In genomic region chr11:68177877-68178276, GRCh38 we compare ENCODE assay signal across 32 cellular contexts.
"Had no signal": no experiment of that assay in that cellular context is flagged by ENCODE, and none has a peak within 500 bp of the region (broad histone marks: within the 10 kb centered on the region; RNA-seq: fewer than 3 reads in every experiment).

No MANE protein-coding gene starts in this region.

- H3K9me3 Mint-ChIP-seq: activated CD4-positive, alpha-beta memory T cell treated with anti-CD3 and anti-CD28 coated beads for 36 hours; activated CD4-positive, alpha-beta T cell treated with anti-CD3 and anti-CD28 coated beads, Interleukin-2, amount 10 ng/mL, durations not matched to agents 24 days and 14 days; activated naive CD4-positive, alpha-beta T cell treated with anti-CD3 and anti-CD28 coated beads for 36 hours; activated naive CD4-positive, alpha-beta T cell treated with anti-CD3 and anti-CD28 coated beads, Interleukin-2, amount 50 U/mL, for 24 hours; activated naive CD8-positive, alpha-beta T cell treated with anti-CD3 and anti-CD28 coated beads for 36 hours; activated naive CD8-positive, alpha-beta T cell treated with anti-CD3 and anti-CD28 coated beads, Interleukin-2, amount 50 U/mL, for 24 hours; activated T-helper 1 cell treated with anti-CD3 and anti-CD28 coated beads, Interleukin-12 subunit alpha, Interleukin-12 subunit beta, Interleukin-2, Interleukin-4 antibody, amounts not matched to agents 30 ng/mL and 10 ng/mL and 1 ng/mL, durations not matched to agents 14 hours and 24 hours and 36 hours; activated T-helper 2 cell treated with anti-CD3 and anti-CD28 coated beads, Interferon-gamma antibody, Interleukin-2, Interleukin-4, amounts not matched to agents 10 μg/mL and 5 μg/mL and 100 μg/mL, durations not matched to agents 14 hours and 24 hours and 36 hours; brain had no signal

- H3K27ac ChIP-seq: adrenal gland, ascending aorta, breast epithelium, gastrocnemius medialis, heart left ventricle had no signal

- H3K4me1 Mint-ChIP-seq: activated CD4-positive, alpha-beta T cell treated with anti-CD3 and anti-CD28 coated beads, Interleukin-2, amount 10 ng/mL, durations not matched to agents 24 days and 14 days; activated CD8-positive, alpha-beta memory T cell treated with anti-CD3 and anti-CD28 coated beads, Interleukin-2, amount 10 ng/mL, durations not matched to agents 7 days and 5 days; activated naive CD4-positive, alpha-beta T cell treated with anti-CD3 and anti-CD28 coated beads, Interleukin-2, amount 50 U/mL, for 24 hours; activated naive CD8-positive, alpha-beta T cell treated with anti-CD3 and anti-CD28 coated beads for 36 hours; brain had no signal

- H3K27me3 Mint-ChIP-seq: activated CD4-positive, alpha-beta memory T cell treated with anti-CD3 and anti-CD28 coated beads for 36 hours; activated CD4-positive, alpha-beta T cell treated with anti-CD3 and anti-CD28 coated beads for 36 hours; activated CD4-positive, alpha-beta T cell treated with anti-CD3 and anti-CD28 coated beads, Interleukin-2, amount 10 ng/mL, durations not matched to agents 24 days and 14 days; activated CD8-positive, alpha-beta memory T cell treated with anti-CD3 and anti-CD28 coated beads, Interleukin-2, amount 10 ng/mL, durations not matched to agents 7 days and 5 days; activated naive CD4-positive, alpha-beta T cell treated with anti-CD3 and anti-CD28 coated beads, Interleukin-2, amount 50 U/mL, for 24 hours; activated naive CD8-positive, alpha-beta T cell treated with anti-CD3 and anti-CD28 coated beads for 36 hours; activated naive CD8-positive, alpha-beta T cell treated with anti-CD3 and anti-CD28 coated beads, Interleukin-2, amount 50 U/mL, for 24 hours; brain had no signal

- FAIRE-seq: colon, endometrium had no signal

- H3K9me3 ChIP-seq: adrenal gland, ascending aorta, breast epithelium, gastrocnemius medialis, heart left ventricle had no signal

- H3K36me3 Mint-ChIP-seq: activated naive CD8-positive, alpha-beta T cell treated with anti-CD3 and anti-CD28 coated beads for 36 hours had no signal

- H3K4me3 Mint-ChIP-seq: activated CD4-positive, alpha-beta memory T cell treated with anti-CD3 and anti-CD28 coated beads for 36 hours; activated CD4-positive, alpha-beta T cell treated with anti-CD3 and anti-CD28 coated beads for 36 hours; activated CD4-positive, alpha-beta T cell treated with anti-CD3 and anti-CD28 coated beads, Interleukin-2, amount 10 ng/mL, durations not matched to agents 24 days and 14 days; activated CD8-positive, alpha-beta memory T cell treated with anti-CD3 and anti-CD28 coated beads, Interleukin-2, amount 10 ng/mL, durations not matched to agents 7 days and 5 days; activated CD8-positive, alpha-beta T cell treated with anti-CD3 and anti-CD28 coated beads, Interleukin-2, amount 10 ng/mL, durations not matched to agents 7 days and 5 days; activated naive CD4-positive, alpha-beta T cell treated with anti-CD3 and anti-CD28 coated beads for 36 hours; activated naive CD4-positive, alpha-beta T cell treated with anti-CD3 and anti-CD28 coated beads, Interleukin-2, amount 50 U/mL, for 24 hours; activated naive CD8-positive, alpha-beta T cell treated with anti-CD3 and anti-CD28 coated beads for 36 hours; activated naive CD8-positive, alpha-beta T cell treated with anti-CD3 and anti-CD28 coated beads, Interleukin-2, amount 50 U/mL, for 24 hours; activated T-helper 1 cell treated with anti-CD3 and anti-CD28 coated beads, Interleukin-12 subunit alpha, Interleukin-12 subunit beta, Interleukin-2, Interleukin-4 antibody, amounts not matched to agents 30 ng/mL and 10 ng/mL and 1 ng/mL, durations not matched to agents 14 hours and 24 hours and 36 hours; brain had no signal

- H3K36me3 ChIP-seq: breast epithelium had no signal

- H3K4me1 ChIP-seq: adrenal gland, ascending aorta, breast epithelium, gastrocnemius medialis, heart left ventricle had no signal

- H3K27ac Mint-ChIP-seq: activated CD4-positive, alpha-beta memory T cell treated with anti-CD3 and anti-CD28 coated beads for 36 hours; activated CD4-positive, alpha-beta T cell treated with anti-CD3 and anti-CD28 coated beads for 36 hours; activated CD4-positive, alpha-beta T cell treated with anti-CD3 and anti-CD28 coated beads, Interleukin-2, amount 10 ng/mL, durations not matched to agents 24 days and 14 days; activated CD8-positive, alpha-beta memory T cell treated with anti-CD3 and anti-CD28 coated beads, Interleukin-2, amount 10 ng/mL, durations not matched to agents 7 days and 5 days; activated CD8-positive, alpha-beta T cell treated with anti-CD3 and anti-CD28 coated beads, Interleukin-2, amount 10 ng/mL, durations not matched to agents 7 days and 5 days; activated naive CD4-positive, alpha-beta T cell treated with anti-CD3 and anti-CD28 coated beads for 36 hours; activated naive CD4-positive, alpha-beta T cell treated with anti-CD3 and anti-CD28 coated beads, Interleukin-2, amount 50 U/mL, for 24 hours; activated naive CD8-positive, alpha-beta T cell treated with anti-CD3 and anti-CD28 coated beads for 36 hours; activated naive CD8-positive, alpha-beta T cell treated with anti-CD3 and anti-CD28 coated beads, Interleukin-2, amount 50 U/mL, for 24 hours; activated T-helper 1 cell treated with anti-CD3 and anti-CD28 coated beads, Interleukin-12 subunit alpha, Interleukin-12 subunit beta, Interleukin-2, Interleukin-4 antibody, amounts not matched to agents 30 ng/mL and 10 ng/mL and 1 ng/mL, durations not matched to agents 14 hours and 24 hours and 36 hours; activated T-helper 2 cell treated with anti-CD3 and anti-CD28 coated beads, Interferon-gamma antibody, Interleukin-2, Interleukin-4, amounts not matched to agents 10 μg/mL and 5 μg/mL and 100 μg/mL, durations not matched to agents 14 hours and 24 hours and 36 hours; brain had no signal

- H3K4me3 ChIP-seq: adrenal gland, ascending aorta, breast epithelium, gastrocnemius medialis, heart left ventricle had no signal

- DNase-seq: activated CD4-positive, alpha-beta memory T cell treated with anti-CD3 and anti-CD28 coated beads for 36 hours; activated CD4-positive, alpha-beta T cell treated with anti-CD3 and anti-CD28 coated beads for 36 hours; activated CD4-positive, alpha-beta T cell treated with anti-CD3 and anti-CD28 coated beads, Interleukin-2, amount 10 ng/mL, durations not matched to agents 24 days and 14 days; activated CD4-positive, CD25-positive, alpha-beta regulatory T cell; activated CD4-positive, CD25-positive, alpha-beta regulatory T cell treated with anti-CD3 and anti-CD28 coated beads, Interleukin-2, amount 50 U/mL, for 72 hours; activated CD8-positive, alpha-beta memory T cell treated with anti-CD3 and anti-CD28 coated beads, Interleukin-2, amount 10 ng/mL, durations not matched to agents 7 days and 5 days; activated CD8-positive, alpha-beta memory T cell treated with anti-CD3 and anti-CD28 coated beads, Interleukin-2, amount 50 U/mL, for 4 hours; activated CD8-positive, alpha-beta T cell treated with anti-CD3 and anti-CD28 coated beads, Interleukin-2, amount 10 ng/mL, durations not matched to agents 7 days and 5 days; activated effector memory CD4-positive, alpha-beta T cell treated with anti-CD3 and anti-CD28 coated beads, Interleukin-2, amount 50 U/mL, for 16 hours; activated naive CD4-positive, alpha-beta T cell treated with anti-CD3 and anti-CD28 coated beads for 36 hours; activated naive CD8-positive, alpha-beta T cell treated with anti-CD3 and anti-CD28 coated beads for 36 hours; activated naive CD8-positive, alpha-beta T cell treated with anti-CD3 and anti-CD28 coated beads, Interleukin-2, amount 50 U/mL, for 24 hours; activated T-cell treated with anti-CD3 and anti-CD28 coated beads, Interleukin-2, amount 50 U/mL, for 1 hour; activated T-cell treated with anti-CD3 and anti-CD28 coated beads, Interleukin-2, amount 50 U/mL, for 48 hours; adrenal gland; caudate nucleus; cortex of kidney; dermis blood vessel endothelial cell; effector CD8-positive, alpha-beta T cell; foreskin fibroblast; gastrocnemius medialis; glutamatergic neuron; heart left ventricle; T-helper 2 cell had no signal

- H3K27me3 ChIP-seq: adrenal gland, ascending aorta, breast epithelium, gastrocnemius medialis, heart left ventricle had no signal
